14 cellular contexts compared by ENCODE assay signal in the genomic region with DNA sequence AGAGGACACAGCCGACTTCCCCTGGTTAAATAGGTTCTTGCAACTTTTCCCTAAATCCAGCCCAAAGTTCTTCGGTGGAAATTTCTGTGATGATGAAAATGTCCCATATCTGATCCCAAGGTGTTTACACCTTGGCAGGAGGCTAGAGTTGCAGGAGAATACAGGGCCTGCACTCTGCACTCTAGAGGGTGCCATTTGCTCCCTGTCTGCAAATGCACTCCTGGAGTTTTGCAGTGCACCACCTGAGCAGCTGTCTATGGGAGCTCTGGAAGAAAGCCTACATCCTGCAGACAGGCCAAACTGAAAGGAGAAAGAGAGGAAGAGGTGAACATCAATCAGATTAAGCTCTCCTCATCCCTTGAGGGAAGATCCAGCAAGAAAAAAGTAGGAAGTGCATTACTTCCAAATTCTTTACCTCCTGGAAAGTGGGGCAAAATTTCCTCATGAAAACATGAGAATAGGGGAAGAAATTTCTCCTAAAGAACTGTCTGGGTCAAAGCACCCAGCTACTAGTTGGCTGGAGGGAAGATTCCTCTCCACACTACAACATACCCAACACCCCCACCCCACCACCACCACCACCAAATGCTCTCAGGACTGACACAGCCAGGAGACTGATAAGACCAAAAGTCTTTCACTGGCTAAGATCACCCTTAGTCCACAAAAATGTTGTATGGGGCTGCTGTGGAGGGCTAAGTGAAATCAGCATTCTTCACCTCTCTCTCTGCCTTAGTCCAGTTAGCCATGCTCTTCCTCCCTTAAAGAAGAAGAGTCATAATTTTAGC.
A peak's percentile ranks its signal among the peaks of the same experiment; 100 is the strongest.
DNase-seq lines count a peak whose midpoint lies in the region; ATAC-seq and TF ChIP-seq lines count a peak whose summit lies in the region.
"Had no signal": no experiment of that assay in that cellular context is flagged by ENCODE, and none has a peak within 500 bp of the region (broad histone marks: within the 10 kb centered on the region; RNA-seq: fewer than 3 reads in every experiment).

No MANE protein-coding gene starts in this region.

- H3K27ac ChIP-seq in SK-N-SH (ENCODE audit: low read depth in 2 of 2, low read length in 1 of 2): peak overlapping the region in 1 of 2 experiments; percentile 95; a peak in 2 of 4 replicates
- peak overlapping the region; percentile 98; the same call in 1 of the 2 replicates for H3K27ac ChIP-seq in SJSA1
- no peak overlapping the region for H3K27ac ChIP-seq in foreskin keratinocyte
- H3K27ac ChIP-seq: tibial artery had no signal

- no peaks in the 10 kb centered on the region for H4K20me1 ChIP-seq in SK-N-SH (ENCODE audit: insufficient read depth)

- DNase-seq in SK-N-SH (no peak), SJSA1 (ENCODE audit: low read depth in 1 of 2, low spot score in 2 of 2) (no peak), foreskin keratinocyte (peak; percentile 26 to 56), renal cortical epithelial cell (ENCODE audit: low read depth) (peak; percentile 15), activated gamma-delta T cell treated with Interleukin-2 at 50 U/mL for 16 hours (no peak), AG08395 (ENCODE audit: low spot score) (no peak)
- DNase-seq: activated CD4-positive, alpha-beta T cell treated with anti-CD3 and anti-CD28 coated beads, Interleukin-2, amount 50 U/mL, for 1 hour; activated effector memory CD4-positive, alpha-beta T cell treated with Interleukin-2 at 50 U/mL for 16 hours; cerebellar nuclear complex; NCI-H345; nephron progenitor cell; tibial artery had no signal

- POLR2A ChIA-PET in SK-N-SH (lab: Yijun Ruan, JAX): no interaction called here

- H3K4me3 ChIP-seq in SK-N-SH (ENCODE audit: low read depth in 2 of 2, low read length in 1 of 2) (no peak overlapping the region), SJSA1 (no peak overlapping the region)
- H3K4me3 ChIP-seq: tibial artery had no signal

- H3K4me1 ChIP-seq in SK-N-SH (ENCODE audit: control insufficient read depth in 1 of 2, insufficient read depth in 2 of 2, low read depth in 1 of 2, low read length in 1 of 2) (peaks cover 2 to 14% of the 10 kb centered on the region in 2 experiments; a peak in 3 of 4 replicates), SJSA1 (replicated peaks) (peaks cover 49% of the 10 kb centered on the region), foreskin keratinocyte (peaks cover 30% of the 10 kb centered on the region)

- CTCF ChIA-PET in SK-N-SH (lab: Yijun Ruan, JAX): no interaction called here

- no peak for ATAC-seq in SK-N-SH treated with all-trans-retinoic acid at 6 μM for 48 hours
- no peak for ATAC-seq in foreskin keratinocyte
- ATAC-seq in HG02678 (IDR thresholded peaks at IDR 0.05; ENCODE audit: unreplicated experiment): no peak

- H3K79me2 ChIP-seq in SK-N-SH (ENCODE audit: insufficient read depth): no peaks in the 10 kb centered on the region; the same call in 1 of the 2 replicates

- H3K4me2 ChIP-seq in SK-N-SH: no peak overlapping the region

- TF ChIP-seq CTCF in SK-N-SH (IDR thresholded peaks at IDR 0.05): peak; percentile 8; the same call in 1 of the 2 replicates
- peak; percentile 60 for TF ChIP-seq CTCF in foreskin keratinocyte (conservative IDR thresholded peaks at IDR 0.05)

- no peak for TF ChIP-seq RAD21 in SK-N-SH (IDR thresholded peaks at IDR 0.05; ENCODE audit: low read length)

- peaks cover 19% of the 10 kb centered on the region for H3F3A ChIP-seq in SK-N-SH (replicated peaks; ENCODE audit: insufficient read depth)

- 70% methylated on average over 2 of the region's 2 CpGs for whole genome bisulfite sequencing in SK-N-SH (ENCODE audit: low lambda C conversion rate)

- H3K9me2 ChIP-seq in SK-N-SH: no peaks in the 10 kb centered on the region

- H3K9me3 ChIP-seq in SK-N-SH (no peaks in the 10 kb centered on the region), SJSA1 (replicated peaks) (no peaks in the 10 kb centered on the region)
- H3K9me3 ChIP-seq: tibial artery had no signal

- H3K36me3 ChIP-seq in SK-N-SH (replicated peaks in 1 of 2; ENCODE audit: control insufficient read depth in 1 of 2, insufficient read depth in 2 of 2, low read length in 1 of 2) (no peaks in the 10 kb centered on the region), SJSA1 (no peaks in the 10 kb centered on the region)
- H3K36me3 ChIP-seq: tibial artery had no signal

- no peak for TF ChIP-seq EP300 in SK-N-SH (IDR thresholded peaks at IDR 0.05; ENCODE audit: borderline replicate concordance in 1 of 2, low read depth in 1 of 2, low read length in 1 of 2)

- no peak overlapping the region for H2AFZ ChIP-seq in SK-N-SH (ENCODE audit: low read depth)

- no peak overlapping the region for H3K9ac ChIP-seq in SK-N-SH

- H3K27me3 ChIP-seq in SK-N-SH (ENCODE audit: insufficient read depth) (no peaks in the 10 kb centered on the region), SJSA1 (replicated peaks) (no peaks in the 10 kb centered on the region), foreskin keratinocyte (no peaks in the 10 kb centered on the region)
- H3K27me3 ChIP-seq: tibial artery had no signal

TF ChIP-seq in SK-N-SH, 30 proteins besides CTCF, POLR2A, EP300 and RAD21:
- no peak for TF ChIP-seq SIN3A (IDR thresholded peaks at IDR 0.05; ENCODE audit: borderline replicate concordance, low read depth, low read length)
- TF ChIP-seq POLR2AphosphoS5 (IDR thresholded peaks at IDR 0.05; ENCODE audit: low read depth, low read length): no peak
- no peak for TF ChIP-seq YY1 (IDR thresholded peaks at IDR 0.05; ENCODE audit: low read depth)
- TF ChIP-seq, protein P1, sequence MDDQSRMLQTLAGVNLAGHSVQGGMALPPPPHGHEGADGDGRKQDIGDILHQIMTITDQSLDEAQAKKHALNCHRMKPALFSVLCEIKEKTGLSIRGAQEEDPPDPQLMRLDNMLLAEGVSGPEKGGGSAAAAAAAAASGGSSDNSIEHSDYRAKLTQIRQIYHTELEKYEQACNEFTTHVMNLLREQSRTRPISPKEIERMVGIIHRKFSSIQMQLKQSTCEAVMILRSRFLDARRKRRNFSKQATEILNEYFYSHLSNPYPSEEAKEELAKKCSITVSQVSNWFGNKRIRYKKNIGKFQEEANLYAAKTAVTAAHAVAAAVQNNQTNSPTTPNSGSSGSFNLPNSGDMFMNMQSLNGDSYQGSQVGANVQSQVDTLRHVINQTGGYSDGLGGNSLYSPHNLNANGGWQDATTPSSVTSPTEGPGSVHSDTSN (IDR thresholded peaks at IDR 0.05): no peak
- TF ChIP-seq EZH2phosphoT487 (IDR thresholded peaks at IDR 0.05; ENCODE audit: borderline replicate concordance, low read depth): no peak
- TF ChIP-seq ELF1 (IDR thresholded peaks at IDR 0.05): no peak

TF ChIP-seq in SK-N-SH treated with all-trans-retinoic acid at 6 μM for 48 hours, 23 proteins besides CTCF, POLR2A, EP300 and RAD21:
- no peak for TF ChIP-seq GLIS3 (CRISPR knock-in tag; IDR thresholded peaks at IDR 0.05)
- TF ChIP-seq, protein P2, sequence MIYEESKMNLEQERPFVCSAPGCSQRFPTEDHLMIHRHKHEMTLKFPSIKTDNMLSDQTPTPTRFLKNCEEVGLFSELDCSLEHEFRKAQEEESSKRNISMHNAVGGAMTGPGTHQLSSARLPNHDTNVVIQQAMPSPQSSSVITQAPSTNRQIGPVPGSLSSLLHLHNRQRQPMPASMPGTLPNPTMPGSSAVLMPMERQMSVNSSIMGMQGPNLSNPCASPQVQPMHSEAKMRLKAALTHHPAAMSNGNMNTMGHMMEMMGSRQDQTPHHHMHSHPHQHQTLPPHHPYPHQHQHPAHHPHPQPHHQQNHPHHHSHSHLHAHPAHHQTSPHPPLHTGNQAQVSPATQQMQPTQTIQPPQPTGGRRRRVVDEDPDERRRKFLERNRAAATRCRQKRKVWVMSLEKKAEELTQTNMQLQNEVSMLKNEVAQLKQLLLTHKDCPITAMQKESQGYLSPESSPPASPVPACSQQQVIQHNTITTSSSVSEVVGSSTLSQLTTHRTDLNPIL (CRISPR knock-in tag; IDR thresholded peaks at IDR 0.05; ENCODE audit: low read depth): no peak

Comparison
In these comparisons a context has a peak if more than half of its experiments do, and no peak if none do; other contexts are left out.
1. DNase-seq: peak in foreskin keratinocyte (2 of 2) and renal cortical epithelial cell (single experiment); none in SK-N-SH (single experiment), SJSA1 (0 of 2), activated gamma-delta T cell treated with Interleukin-2 at 50 U/mL for 16 hours (single experiment) and AG08395 (single experiment).